In the genomic region with DNA sequence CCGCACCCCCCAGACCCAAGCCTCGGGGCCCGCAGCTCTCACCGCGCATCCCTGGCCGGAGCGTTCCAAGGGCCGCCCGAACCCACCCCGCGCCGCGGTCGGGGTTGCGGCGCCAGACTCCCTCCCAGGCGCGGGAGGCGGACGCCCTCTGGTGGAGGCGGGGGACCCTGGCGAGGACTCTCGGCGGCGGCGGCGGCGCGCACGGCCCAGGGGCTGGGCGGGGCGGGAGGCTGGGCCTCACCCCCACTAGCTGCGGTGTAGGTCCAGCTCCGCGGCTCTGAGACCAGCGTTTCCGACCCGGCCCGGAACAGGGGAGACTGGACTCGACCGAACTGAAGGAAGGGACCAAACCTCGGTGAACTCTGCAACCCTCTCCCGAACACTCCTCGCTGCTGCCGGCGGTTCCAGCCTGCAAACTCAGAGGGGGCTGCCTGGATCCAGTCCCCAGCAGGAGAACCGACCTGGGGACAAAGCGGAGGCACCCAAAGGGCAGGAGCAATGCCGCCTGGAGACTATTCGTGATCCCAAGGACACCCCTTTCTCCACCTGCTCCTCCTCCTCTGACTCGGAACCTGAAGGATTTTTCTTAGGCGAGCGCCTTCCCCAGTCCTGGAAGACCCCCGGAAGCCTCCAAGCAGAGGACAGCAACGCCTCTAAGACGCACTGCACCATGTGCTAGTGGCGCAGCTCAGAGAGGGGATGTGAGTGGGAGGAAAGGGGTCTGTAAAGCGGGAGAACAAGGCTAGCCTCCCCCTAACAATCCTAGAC, we compare ENCODE assay signal across 8 cellular contexts. TPM values are rescaled to one million over a fixed set of nuclear protein-coding genes. Genes with fewer than 3 reads are reported as not detected.
DNase-seq lines count a peak whose midpoint lies in the region; ATAC-seq and TF ChIP-seq lines count a peak whose summit lies in the region.

No MANE protein-coding gene starts in this region.

- H3K9me3 Mint-ChIP-seq in CD14-positive monocyte: no peaks in the 10 kb centered on the region

- peak; percentile 83 for TF ChIP-seq CTCF in CD14-positive monocyte (IDR thresholded peaks at IDR 0.05)

- H3K4me3 Mint-ChIP-seq in CD14-positive monocyte: peak overlapping the region; percentile 88 to 94

- ATAC-seq in GM19351 (IDR thresholded peaks at IDR 0.05; ENCODE audit: unreplicated experiment) (peak; percentile 66), HG03521 (IDR thresholded peaks at IDR 0.05; ENCODE audit: unreplicated experiment) (peak; percentile 57)

- 0 to 1% methylated on average over 42 to 49 of the region's 58 CpGs for WGBS in mesodermal cell (ENCODE audit: insufficient coverage in 2 of 2), 2 experiments

- peaks cover 21 to 24% of the 10 kb centered on the region in 2 donors for H3K36me3 Mint-ChIP-seq in CD14-positive monocyte

- peak overlapping the region; percentile 81 for H3K9ac ChIP-seq in endocrine pancreas (ENCODE audit: control insufficient read depth, insufficient read depth, low read length)

- H3K4me3 ChIP-seq in endocrine pancreas (ENCODE audit: control insufficient read depth, insufficient read depth, low read length): peak overlapping the region; percentile 41
- peak overlapping the region; percentile 100 for H3K4me3 ChIP-seq in mesodermal cell (ENCODE audit: extremely low read depth, insufficient read depth, low read length, poor library complexity, severe bottlenecking)

- peak; percentile 81 for DNase-seq in CD14-positive monocyte (ENCODE audit: low spot score)
- DNase-seq in NK-92 treated with Interleukin-12 subunit alpha and Interleukin-12 subunit beta, amount 100 ng/mL, for 24 hours (lab: John Stamatoyannopoulos, UW): peak; percentile 82
- DNase-seq in activated CD8-positive, alpha-beta memory T cell treated with anti-CD3 and anti-CD28 coated beads, Interleukin-2, amount 50 U/mL, for 1 hour (ENCODE audit: extremely low read depth): peak; percentile 52
- peak; percentile 79 for DNase-seq in stimulated activated CD8-positive, alpha-beta memory T cell treated with anti-CD3 and anti-CD28 coated beads, Interleukin-15, amount 100 ng/mL, for 24 hours (ENCODE audit: low read depth)

- H3K9me3 ChIP-seq in endocrine pancreas (ENCODE audit: control insufficient read depth, low read length) (no peaks in the 10 kb centered on the region), mesodermal cell (ENCODE audit: control insufficient read depth, low read length) (no peaks in the 10 kb centered on the region)

- H3K27ac ChIP-seq in mesodermal cell (ENCODE audit: low read depth, low read length, severe bottlenecking): peak overlapping the region; percentile 89

- peak overlapping the region; percentile 93 to 97 (median 95) for H3K27ac Mint-ChIP-seq in CD14-positive monocyte

- H3K4me1 ChIP-seq in endocrine pancreas (ENCODE audit: control insufficient read depth, insufficient read depth, low read length): no peaks in the 10 kb centered on the region
- peaks cover 5% of the 10 kb centered on the region for H3K4me1 ChIP-seq in mesodermal cell (ENCODE audit: control insufficient read depth, insufficient read depth, low read length, poor library complexity, severe bottlenecking)

- no peaks in the 10 kb centered on the region for H3K27me3 ChIP-seq in endocrine pancreas (ENCODE audit: control insufficient read depth, insufficient read depth, low read length)

- H3K4me1 Mint-ChIP-seq in CD14-positive monocyte: peaks cover 35% of the 10 kb centered on the region

- H3K36me3 ChIP-seq in endocrine pancreas (ENCODE audit: control insufficient read depth, insufficient read depth, low read length) (no peaks in the 10 kb centered on the region), mesodermal cell (ENCODE audit: control insufficient read depth, insufficient read depth, low read length) (peaks cover 34% of the 10 kb centered on the region)

- intact Hi-C loops in CD14-positive monocyte (cut with micrococcal nuclease): loop anchor here (2.0 to 10.0 kb wide), 8 partner anchors 52 to 428 kb away; partner anchors contain the start of genes BYSL (in 2 of the 2), MED20 (in 2 of the 2), TAF8 (in 2 of the 2) and USP49 (in 2 of the 2)

- H3K27me3 Mint-ChIP-seq in CD14-positive monocyte (ENCODE audit: low read depth in 3 of 3): peaks cover 0 to 7% (median 4%) of the 10 kb centered on the region in 3 donors

RNA-seq across cellular contexts. Expression of gene TOMM6, which starts 0.9 kb away (rescaled TPM):
- 100 to 1,000 TPM; 343 to 382 TPM for polyA plus RNA-seq in CD14-positive monocyte
- polyA plus RNA-seq in mesodermal cell (2013, experiment 1 of 2): 320 TPM
- 278 TPM for polyA plus RNA-seq in mesodermal cell (2013, experiment 2 of 2)

RNA-seq across cellular contexts. Expression of gene PRICKLE4, which starts 6.1 kb away (rescaled TPM):
- not detected for polyA plus RNA-seq in CD14-positive monocyte
- 0.74 TPM for polyA plus RNA-seq in mesodermal cell (2013, experiment 1 of 2)
- polyA plus RNA-seq in mesodermal cell (2013, experiment 2 of 2): not detected

RNA-seq across cellular contexts. Expression of gene FRS3, which starts 6.9 kb away (rescaled TPM):
- polyA plus RNA-seq in CD14-positive monocyte: 1 to 10 TPM; 1.3 to 2.6 TPM
- polyA plus RNA-seq in mesodermal cell (2013, experiment 1 of 2): 10.3 TPM
- 8.5 TPM for polyA plus RNA-seq in mesodermal cell (2013, experiment 2 of 2)

RNA-seq across cellular contexts. Expression of gene PGC, which starts 39.4 kb away (rescaled TPM):
- polyA plus RNA-seq in CD14-positive monocyte: not detected
- polyA plus RNA-seq in mesodermal cell (2013, experiment 1 of 2): not detected
- polyA plus RNA-seq in mesodermal cell (2013, experiment 2 of 2): not detected

RNA-seq across cellular contexts. Expression of gene TFEB, which starts 51.2 kb away (rescaled TPM):
- 10 to 100 TPM; 42.6 to 60.0 TPM for polyA plus RNA-seq in CD14-positive monocyte
- 3.4 TPM for polyA plus RNA-seq in mesodermal cell (2013, experiment 1 of 2)
- 4.1 TPM for polyA plus RNA-seq in mesodermal cell (2013, experiment 2 of 2)

Comparison
In these comparisons a context has a peak if more than half of its experiments do, and no peak if none do; other contexts are left out.
1. Peak in every context shown above with its lines: DNase-seq, ATAC-seq, H3K4me3 ChIP-seq and H3K27ac ChIP-seq.